24 cellular contexts compared by ENCODE assay signal in genomic region chr15:74022706-74023470, GRCh38. TPM values are rescaled to one million over a fixed set of nuclear protein-coding genes. Genes with fewer than 3 reads are reported as not detected.
"Had no signal": no experiment of that assay in that cellular context is flagged by ENCODE, and none has a peak within 500 bp of the region (broad histone marks: within the 10 kb centered on the region; RNA-seq: fewer than 3 reads in every experiment).

No MANE protein-coding gene starts in this region.

- H3K4me3 ChIP-seq: body of pancreas, gastrocnemius medialis, left lung, lower lobe of right lung, right lobe of liver, suprapubic skin, tibial nerve had no signal

- DNase-seq: activated CD4-positive, alpha-beta T cell treated with anti-CD3 and anti-CD28 coated beads for 4 hours; activated CD4-positive, alpha-beta T cell treated with anti-CD3 and anti-CD28 coated beads, Interleukin-2, amount 50 U/mL, for 4 hours; activated CD8-positive, alpha-beta memory T cell treated with anti-CD3 and anti-CD28 coated beads for 24 hours; anterior cingulate cortex; body of pancreas; dermis blood vessel endothelial cell; effector CD8-positive, alpha-beta T cell; erythroblast; gastrocnemius medialis; glutamatergic neuron; left lung; lower lobe of right lung; mesendoderm; right lobe of liver; stimulated activated CD4-positive, alpha-beta T cell treated with anti-CD3 and anti-CD28 coated beads, Interleukin-2, amount 100 ng/mL, for 48 hours; T-helper 9 cell had no signal

- H3K27ac Mint-ChIP-seq: activated naive CD8-positive, alpha-beta T cell; natural killer cell treated with Interleukin-12 subunit alpha and Interleukin-12 subunit beta and Interleukin-15 and Interleukin-18, amount 100 ng/mL, for 72 hours; progenitor cell of endocrine pancreas; T-helper 1 cell treated with Interleukin-12 subunit alpha and Interleukin-12 subunit beta and Interleukin-4 antibody, amounts not matched to agents 30 μg/mL and 1 μg/mL, for 36 hours had no signal

- H3K27me3 Mint-ChIP-seq: activated naive CD8-positive, alpha-beta T cell; natural killer cell treated with Interleukin-12 subunit alpha and Interleukin-12 subunit beta and Interleukin-15 and Interleukin-18, amount 100 ng/mL, for 72 hours; progenitor cell of endocrine pancreas had no signal

- ATAC-seq: body of pancreas; gastrocnemius medialis; left lung; lower lobe of right lung; natural killer cell treated with Interleukin-12 subunit alpha and Interleukin-12 subunit beta and Interleukin-15 and Interleukin-18, amount 100 ng/mL, for 72 hours; right lobe of liver had no signal

- H3K9me3 Mint-ChIP-seq: natural killer cell treated with Interleukin-12 subunit alpha and Interleukin-12 subunit beta and Interleukin-15 and Interleukin-18, amount 100 ng/mL, for 72 hours; T-helper 1 cell treated with Interleukin-12 subunit alpha and Interleukin-12 subunit beta and Interleukin-4 antibody, amounts not matched to agents 30 μg/mL and 1 μg/mL, for 36 hours had no signal

- H3K4me3 Mint-ChIP-seq: activated naive CD8-positive, alpha-beta T cell; natural killer cell treated with Interleukin-12 subunit alpha and Interleukin-12 subunit beta and Interleukin-15 and Interleukin-18, amount 100 ng/mL, for 72 hours; T-helper 1 cell treated with Interleukin-12 subunit alpha and Interleukin-12 subunit beta and Interleukin-4 antibody, amounts not matched to agents 30 μg/mL and 1 μg/mL, for 36 hours had no signal

- H3K9me3 ChIP-seq: body of pancreas, gastrocnemius medialis, left lung, lower lobe of right lung, right lobe of liver, suprapubic skin, tibial nerve had no signal

- H3K27me3 ChIP-seq: body of pancreas, gastrocnemius medialis, left lung, right lobe of liver, suprapubic skin, tibial nerve had no signal

- H3K4me1 ChIP-seq: right lobe of liver had no signal

- H3K27ac ChIP-seq: body of pancreas, gastrocnemius medialis, left lung, lower lobe of right lung, right lobe of liver, suprapubic skin, tibial nerve had no signal

RNA-seq across cellular contexts. Expression of gene GOLGA6A, which starts 59.5 kb away (rescaled TPM):
- total RNA-seq: body of pancreas; dermis blood vessel endothelial cell; left lung; lower lobe of right lung; mononuclear cell; natural killer cell treated with Interleukin-12 subunit alpha and Interleukin-12 subunit beta and Interleukin-15 and Interleukin-18, amount 100 ng/mL, for 72 hours; osteocyte had no signal
